Comparison of ENCODE assay signal across 6 cellular contexts in the genomic region with DNA sequence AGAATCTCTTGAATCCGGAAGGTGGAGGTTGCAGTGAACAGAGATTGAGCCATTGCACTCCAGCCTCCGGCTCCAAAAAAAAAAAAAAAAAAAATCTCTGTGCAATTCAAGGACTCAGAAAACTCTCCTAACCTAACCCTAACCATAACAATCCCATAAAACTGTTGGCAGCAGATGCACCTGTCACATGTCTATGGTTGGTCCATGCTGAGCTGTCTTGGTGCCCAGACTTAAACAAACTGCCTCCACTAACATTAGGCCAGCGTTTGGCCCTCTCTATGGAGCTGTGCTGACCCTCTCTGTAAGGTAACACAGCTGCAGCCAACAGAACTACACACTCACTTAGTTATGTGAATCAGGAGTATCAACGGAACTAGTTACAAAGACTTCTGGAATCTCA.
"Had no signal": no experiment of that assay in that cellular context is flagged by ENCODE, and none has a peak within 500 bp of the region (broad histone marks: within the 10 kb centered on the region; RNA-seq: fewer than 3 reads in every experiment).

No MANE protein-coding gene starts in this region.

- DNase-seq: H7, HFFc6 had no signal

- FAIRE-seq: HepG2 had no signal

- H3K9me3 ChIP-seq: HAP-1 had no signal

- H3K4me1 ChIP-seq: HAP-1 had no signal

- H3K4me3 ChIP-seq: GM23338, HAP-1 had no signal

- H3K27ac ChIP-seq: HL-60 had no signal

- H3K4me2 ChIP-seq: GM23338 had no signal

- H2AFZ ChIP-seq: GM23338 had no signal

- H3K36me3 ChIP-seq: HAP-1 had no signal
